Comparison of ENCODE assay signal across 7 cellular contexts in genomic region chr14:52729035-52729434, GRCh38. TPM values are rescaled to one million over a fixed set of nuclear protein-coding genes. Genes with fewer than 3 reads are reported as not detected.
A peak's percentile ranks its signal among the peaks of the same experiment; 100 is the strongest.
DNase-seq lines count a peak whose midpoint lies in the region; ATAC-seq, FAIRE-seq and TF ChIP-seq lines count a peak whose summit lies in the region.
"Not testable (repeated sequence)": the region's sequence is repeated elsewhere in the genome, so short reads cannot be mapped to it uniquely, and the experiment has no call there.

No MANE protein-coding gene starts in this region.

- TF ChIP-seq EP300 in GM12878 (IDR thresholded peaks at IDR 0.05; ENCODE audit: borderline replicate concordance in 1 of 2, control insufficient read depth in 1 of 2, low read depth in 2 of 2, low read length in 2 of 2) = not testable (repeated sequence)

- not testable (repeated sequence) for H3K27ac Mint-ChIP-seq in activated CD8-positive, alpha-beta T cell treated with anti-CD3 and anti-CD28 coated beads for 36 hours; stimulated activated effector memory CD8-positive, alpha-beta T cell treated with anti-CD3 and anti-CD28 coated beads, Interleukin-12 subunit alpha, Interleukin-12 subunit beta, amount 100 ng/mL, for 72 hours
- H3K27ac Mint-ChIP-seq in naive thymus-derived CD8-positive, alpha-beta T cell = peak overlapping the region; percentile 43 to 90 (median 81)

- not testable (repeated sequence) for TF ChIP-seq RAD21 in GM12878 (IDR thresholded peaks at IDR 0.05; ENCODE audit: insufficient read depth, low read depth, low read length)

- not testable (repeated sequence) for H3F3A ChIP-seq in PC-3 (ENCODE audit: low read length, unreplicated experiment)

- H3K79me2 ChIP-seq in DND-41 (ENCODE audit: insufficient read depth, low read length) (peaks cover 43% of the 10 kb centered on the region), PC-3 (ENCODE audit: low read length) (peaks cover 39% of the 10 kb centered on the region), GM12878 (ENCODE audit: control insufficient read depth, insufficient read depth, low read length) (peaks cover 19% of the 10 kb centered on the region)

- not testable (repeated sequence) for ATAC-seq in DND-41 (ENCODE audit: insufficient read depth, low read depth); PC-3; activated CD8-positive, alpha-beta T cell treated with anti-CD3 and anti-CD28 coated beads for 36 hours; GM12878; heart left ventricle; naive thymus-derived CD8-positive, alpha-beta T cell; stimulated activated effector memory CD8-positive, alpha-beta T cell treated with anti-CD3 and anti-CD28 coated beads, Interleukin-12 subunit alpha, Interleukin-12 subunit beta, amount 100 ng/mL, for 72 hours

- not testable (repeated sequence) for H3K27me3 Mint-ChIP-seq in activated CD8-positive, alpha-beta T cell treated with anti-CD3 and anti-CD28 coated beads for 36 hours; naive thymus-derived CD8-positive, alpha-beta T cell

- BruUV-seq in PC-3 (replicated peaks; lab: Mats Ljungman, UMichigan); GM12878 (replicated peaks; lab: Mats Ljungman, UMichigan): not testable (repeated sequence)

- not testable (repeated sequence) for H3K9ac ChIP-seq in DND-41 (ENCODE audit: low read depth, low read length); PC-3 (ENCODE audit: low read length); GM12878 (ENCODE audit: control insufficient read depth, insufficient read depth, low read length)

- not testable (repeated sequence) for H3K9me2 ChIP-seq in PC-3 (replicated peaks; ENCODE audit: low read length)

- 89% methylated on average over 15 of the region's 15 CpGs for WGBS in GM12878 (ENCODE audit: insufficient coverage, insufficient replicate concordance, low lambda C conversion rate, missing lambda C conversion rate)
- WGBS in heart left ventricle, 4 donors = 91 to 95% (median 93%) methylated on average over 15 of the region's 15 CpGs

- in situ Hi-C loops in GM12878 (cut with MboI) = not testable (repeated sequence)

- not testable (repeated sequence) for H3K27ac ChIP-seq in DND-41 (ENCODE audit: low read length); PC-3 (ENCODE audit: low read length); GM12878 (ENCODE audit: control insufficient read depth, insufficient read depth)
- H3K27ac ChIP-seq in heart left ventricle = peak overlapping the region in 9 of 12 donors; percentile 17 to 94 (median 70)

- FAIRE-seq in GM12878 (lab: Jason Lieb, UNC) = not testable (repeated sequence)

- not testable (repeated sequence) for H4K20me1 ChIP-seq in DND-41 (ENCODE audit: insufficient read depth, low read length); PC-3 (ENCODE audit: low read length); GM12878 (ENCODE audit: control insufficient read depth, insufficient read depth)

- CTCF ChIA-PET in PC-3 (lab: Charles Lee) (interaction anchor here (1.1 kb wide), 1 partner anchor 13 kb away, joined by 6 read pairs; no protein-coding TSS in a partner anchor), GM12878 (lab: Yijun Ruan, JAX) (interaction anchor here (1.1 to 1.4 kb wide), 5 partner anchors 9 to 61 kb away, joined by 4 to 6 read pairs (median 4); no protein-coding TSS in a partner anchor)
- CTCF ChIA-PET in activated CD8-positive, alpha-beta T cell treated with anti-CD3 and anti-CD28 coated beads for 36 hours (lab: Charles Lee) = interaction anchor here (1.7 to 1.8 kb wide), 3 partner anchors 13 to 32 kb away, joined by 4 to 8 read pairs (median 5); no protein-coding TSS in a partner anchor

- H3K4me3 ChIP-seq in DND-41 (ENCODE audit: low read depth in 1 of 2, low read length in 2 of 2); PC-3 (ENCODE audit: low read length); GM12878; heart left ventricle: not testable (repeated sequence)

- not testable (repeated sequence) for H3K9me3 ChIP-seq in DND-41 (ENCODE audit: insufficient read depth, low read length, severe bottlenecking); PC-3 (ENCODE audit: low read length); GM12878 (replicated peaks; ENCODE audit: control insufficient read depth, insufficient read depth, low read length); heart left ventricle

- not testable (repeated sequence) for H2AFZ ChIP-seq in DND-41 (ENCODE audit: low read depth, low read length); PC-3 (ENCODE audit: low read length); GM12878 (ENCODE audit: control insufficient read depth, low read depth, low read length)

- H3K27me3 ChIP-seq in DND-41 (ENCODE audit: insufficient read depth, low read length, poor library complexity); PC-3 (ENCODE audit: low read length); GM12878 (replicated peaks in 1 of 2; ENCODE audit: control insufficient read depth in 2 of 2, insufficient read depth in 2 of 2, low read length in 1 of 2); heart left ventricle: not testable (repeated sequence)

- H3K4me2 ChIP-seq in DND-41 (ENCODE audit: insufficient read depth, low read length) (peak overlapping the region; percentile 72; the same call in 1 of the 2 replicates), PC-3 (ENCODE audit: low read length) (peak overlapping the region; percentile 69), GM12878 (ENCODE audit: control insufficient read depth, insufficient read depth) (0 out of 2 replicates have a peak overlapping the region, but pooled peaks have one; percentile 82)

- TF ChIP-seq CTCF in DND-41 (IDR thresholded peaks at IDR 0.05; ENCODE audit: borderline replicate concordance, extremely low read depth, low read length, poor library complexity, severe bottlenecking); PC-3 (conservative IDR thresholded peaks at IDR 0.05; ENCODE audit: low read depth, low read length); activated CD8-positive, alpha-beta T cell treated with anti-CD3 and anti-CD28 coated beads for 36 hours (IDR thresholded peaks at IDR 0.05); GM12878 (IDR thresholded peaks at IDR 0.05 in 2 of 3, conservative IDR thresholded peaks at IDR 0.05 in 1 of 3; ENCODE audit: control insufficient read depth in 2 of 3, extremely low read depth in 1 of 3, insufficient read depth in 1 of 3, low read depth in 3 of 3, low read length in 3 of 3); heart left ventricle (IDR thresholded peaks at IDR 0.05): not testable (repeated sequence)

- POLR2A ChIA-PET in PC-3 (lab: Charles Lee; ENCODE audit: unreplicated experiment) (interaction anchor here (0.6 to 1.4 kb wide), 4 partner anchors 8 to 326 kb away, joined by 3 to 11 read pairs (median 5); no protein-coding TSS in a partner anchor), GM12878 (lab: Charles Lee) (interaction anchor here (0.8 to 3.3 kb wide), 6 partner anchors 13 to 33 kb away, joined by 3 to 30 read pairs (median 3); partner anchors contain the start of gene PSMC6)
- POLR2A ChIA-PET in activated CD8-positive, alpha-beta T cell treated with anti-CD3 and anti-CD28 coated beads for 36 hours (lab: Charles Lee) = interaction anchor here (0.6 to 1.8 kb wide), 6 partner anchors 17 to 177 kb away, joined by 3 to 6 read pairs (median 4); partner anchors contain the start of genes GPR137C and TXNDC16
- POLR2A ChIA-PET in naive thymus-derived CD8-positive, alpha-beta T cell (lab: Charles Lee) = interaction anchor here (0.6 to 4.7 kb wide), 8 partner anchors 9 to 97 kb away, joined by 3 to 54 read pairs (median 4); partner anchors contain the start of gene ERO1A

- H3K36me3 Mint-ChIP-seq in activated CD8-positive, alpha-beta T cell treated with anti-CD3 and anti-CD28 coated beads for 36 hours (ENCODE audit: low read depth) = peaks cover 36% of the 10 kb centered on the region
- peaks cover 7 to 58% (median 13%) of the 10 kb centered on the region in 3 donors for H3K36me3 Mint-ChIP-seq in naive thymus-derived CD8-positive, alpha-beta T cell
- H3K36me3 Mint-ChIP-seq in stimulated activated effector memory CD8-positive, alpha-beta T cell treated with anti-CD3 and anti-CD28 coated beads, Interleukin-12 subunit alpha, Interleukin-12 subunit beta, amount 100 ng/mL, for 72 hours = peaks cover 65% of the 10 kb centered on the region

- intact Hi-C loops in PC-3 (cut with micrococcal nuclease) (loop anchor here (1.0 to 10.0 kb wide), 3 partner anchors 22 to 176 kb away; partner anchors contain the start of genes GPR137C, PSMC6 and TXNDC16), heart left ventricle (cut with DNase I) (loop anchor here in 2 of 10 donors (2.0 kb wide), 1 partner anchor 22 kb away; the partner anchor contains the start of gene PSMC6 (in 2 of the 2))
- intact Hi-C loops in activated CD8-positive, alpha-beta T cell treated with anti-CD3 and anti-CD28 coated beads for 36 hours (cut with micrococcal nuclease); GM12878 (cut with micrococcal nuclease; ENCODE audit: unreplicated experiment): not testable (repeated sequence)

- not testable (repeated sequence) for H3K9me3 Mint-ChIP-seq in activated CD8-positive, alpha-beta T cell treated with anti-CD3 and anti-CD28 coated beads for 36 hours; naive thymus-derived CD8-positive, alpha-beta T cell; stimulated activated effector memory CD8-positive, alpha-beta T cell treated with anti-CD3 and anti-CD28 coated beads, Interleukin-12 subunit alpha, Interleukin-12 subunit beta, amount 100 ng/mL, for 72 hours

- RAD21 ChIA-PET in GM12878 (lab: Charles Lee; ENCODE audit: unreplicated experiment) = interaction anchor here (1.3 to 1.4 kb wide), 3 partner anchors 13 to 20 kb away, joined by 3 to 10 read pairs (median 6); no protein-coding TSS in a partner anchor

- H3K4me1 ChIP-seq in DND-41 (ENCODE audit: insufficient read depth, low read length) (peaks cover 38% of the 10 kb centered on the region), heart left ventricle (peaks cover 0 to 17% (median 7%) of the 10 kb centered on the region in 12 donors)
- H3K4me1 ChIP-seq in PC-3 (ENCODE audit: insufficient read depth, low read length); GM12878 (ENCODE audit: control insufficient read depth, insufficient read depth, low read length): not testable (repeated sequence)

- SMC1A ChIA-PET in GM12878 (lab: Charles Lee; ENCODE audit: uncharacterized antibody, unreplicated experiment) = interaction anchor here (0.6 to 2.5 kb wide), 8 partner anchors 10 to 876 kb away, joined by 3 to 11 read pairs (median 4); partner anchors contain the start of gene PSMC6

- peaks cover 27% of the 10 kb centered on the region for H3K4me1 Mint-ChIP-seq in activated CD8-positive, alpha-beta T cell treated with anti-CD3 and anti-CD28 coated beads for 36 hours (ENCODE audit: low read depth)
- peaks cover 8 to 53% (median 22%) of the 10 kb centered on the region in 4 donors for H3K4me1 Mint-ChIP-seq in naive thymus-derived CD8-positive, alpha-beta T cell
- peaks cover 19% of the 10 kb centered on the region for H3K4me1 Mint-ChIP-seq in stimulated activated effector memory CD8-positive, alpha-beta T cell treated with anti-CD3 and anti-CD28 coated beads, Interleukin-12 subunit alpha, Interleukin-12 subunit beta, amount 100 ng/mL, for 72 hours

- peaks cover 54% of the 10 kb centered on the region for H3K36me3 ChIP-seq in DND-41 (ENCODE audit: insufficient read depth, low read length)
- peaks cover 29% of the 10 kb centered on the region for H3K36me3 ChIP-seq in PC-3 (ENCODE audit: low read depth, low read length)
- not testable (repeated sequence) for H3K36me3 ChIP-seq in GM12878 (ENCODE audit: control insufficient read depth in 2 of 2, insufficient read depth in 2 of 2, low read length in 1 of 2)
- H3K36me3 ChIP-seq in heart left ventricle = peaks cover 2 to 60% (median 47%) of the 10 kb centered on the region in 9 donors

- not testable (repeated sequence) for DNase-seq in DND-41; PC-3; activated CD8-positive, alpha-beta T cell treated with anti-CD3 and anti-CD28 coated beads for 36 hours; GM12878 (ENCODE audit: low read depth, low spot score); heart left ventricle; naive thymus-derived CD8-positive, alpha-beta T cell; stimulated activated effector memory CD8-positive, alpha-beta T cell treated with anti-CD3 and anti-CD28 coated beads, Interleukin-12 subunit alpha, Interleukin-12 subunit beta, amount 100 ng/mL, for 72 hours (ENCODE audit: low spot score in 2 of 2)

- not testable (repeated sequence) for TF ChIP-seq POLR2A in GM12878 (IDR thresholded peaks at IDR 0.05; ENCODE audit: low read depth, low read length); heart left ventricle (IDR thresholded peaks at IDR 0.05)

- peak overlapping the region; percentile 29 for H3K4me3 Mint-ChIP-seq in activated CD8-positive, alpha-beta T cell treated with anti-CD3 and anti-CD28 coated beads for 36 hours
- peak overlapping the region in 8 of 10 donors; percentile 17 to 72 (median 42) for H3K4me3 Mint-ChIP-seq in naive thymus-derived CD8-positive, alpha-beta T cell
- H3K4me3 Mint-ChIP-seq in stimulated activated effector memory CD8-positive, alpha-beta T cell treated with anti-CD3 and anti-CD28 coated beads, Interleukin-12 subunit alpha, Interleukin-12 subunit beta, amount 100 ng/mL, for 72 hours = peak overlapping the region; percentile 91

RNA-seq across cellular contexts. Expression of gene STYX, which starts 0.9 kb away (rescaled TPM):
- total RNA-seq in PC-3 (2014; rRNA removed) (11.1 and 14.1 TPM in 2 replicates), GM12878 (2014; rRNA removed) (9.4 and 11.0 TPM in 2 replicates), GM12878 (2014; rRNA removed; fragmentation: Illumina TruSeq; extraction: Trizol) (13.0 and 13.3 TPM in 2 replicates), GM12878 (2021) (8.7 and 9.5 TPM in 2 replicates), heart left ventricle (10 to 100 TPM; 10.6 to 16.5 (median 12.9) TPM)
- 10 to 100 TPM; 13.0 to 13.2 TPM for total RNA-seq in activated CD8-positive, alpha-beta T cell treated with anti-CD3 and anti-CD28 coated beads for 36 hours
- 14.9 and 15.2 TPM in 2 replicates for total RNA-seq in GM12878 (2013; cell fraction: nucleolus; rRNA removed)
- 2.4 TPM for polyA plus RNA-seq in GM12878 (2011; ENCODE audit: low read depth)
- polyA plus RNA-seq in GM12878 (2011; rRNA removed) (9.0 and 15.3 TPM in 2 replicates), GM12878 (2014; fragmentation: Illumina TruSeq; extraction: Trizol) (9.0 and 11.3 TPM in 2 replicates), GM12878 (2014; fragmentation: Nextera tagmentation; extraction: Ambion mirVana) (10 to 100 TPM in 1 of 2 experiments, 1 to 10 TPM in 1; 5.0 to 10.1 TPM), GM12878 (2014; rRNA removed) (6.7 and 8.6 TPM in 2 replicates), GM12878 (2016; fragmentation: Nextera tagmentation; extraction: Ambion mirVana) (10 to 100 TPM; 13.8 to 15.3 TPM), heart left ventricle (1 to 10 TPM; 3.5 to 9.7 TPM)
- 3.4 TPM in 2 replicates for polyA plus RNA-seq in GM12878 (2011; cell fraction: cytosol; rRNA removed)
- polyA plus RNA-seq in GM12878 (2011; cell fraction: nucleus; rRNA removed) = 2.3 and 2.9 TPM in 2 replicates
- 6.2 and 7.9 TPM in 2 replicates for polyA plus RNA-seq in GM12878 (2012)
- 4.8 and 6.1 TPM in 2 replicates for polyA minus RNA-seq in GM12878 (2011; rRNA and poly(A)+ RNA removed)
- 3.2 and 4.0 TPM in 2 replicates for polyA minus RNA-seq in GM12878 (2011; cell fraction: cytosol; rRNA and poly(A)+ RNA removed)
- 3.4 and 7.1 TPM in 2 replicates for polyA minus RNA-seq in GM12878 (2011; cell fraction: nucleus; rRNA and poly(A)+ RNA removed)
- total RNA-seq in naive thymus-derived CD8-positive, alpha-beta T cell = 10 to 100 TPM; 43.0 to 48.8 TPM
- polyA plus RNA-seq in naive thymus-derived CD8-positive, alpha-beta T cell = 10 to 100 TPM; 22.9 to 30.5 (median 25.6) TPM

RNA-seq across cellular contexts. Expression of gene PSMC6, which starts 22.0 kb away (rescaled TPM):
- total RNA-seq in PC-3 (2014; rRNA removed) (193 and 232 TPM in 2 replicates), GM12878 (2014; rRNA removed) (85.1 and 113 TPM in 2 replicates), GM12878 (2014; rRNA removed; fragmentation: Illumina TruSeq; extraction: Trizol) (163 and 164 TPM in 2 replicates), GM12878 (2021) (69.3 and 71.4 TPM in 2 replicates), heart left ventricle (10 to 100 TPM; 74.3 to 90.7 (median 81.4) TPM)
- 100 to 1,000 TPM; 104 to 105 TPM for total RNA-seq in activated CD8-positive, alpha-beta T cell treated with anti-CD3 and anti-CD28 coated beads for 36 hours
- total RNA-seq in GM12878 (2013; cell fraction: nucleolus; rRNA removed) = 157 and 173 TPM in 2 replicates
- 36.8 TPM for polyA plus RNA-seq in GM12878 (2011; ENCODE audit: low read depth)
- polyA plus RNA-seq in GM12878 (2011; rRNA removed) (126 and 190 TPM in 2 replicates), GM12878 (2014; fragmentation: Illumina TruSeq; extraction: Trizol) (162 and 244 TPM in 2 replicates), GM12878 (2014; fragmentation: Nextera tagmentation; extraction: Ambion mirVana) (100 to 1,000 TPM; 181 to 192 TPM), GM12878 (2014; rRNA removed) (95.9 and 113 TPM in 2 replicates), GM12878 (2016; fragmentation: Nextera tagmentation; extraction: Ambion mirVana) (100 to 1,000 TPM; 151 to 155 TPM), heart left ventricle (100 to 1,000 TPM in 1 of 2 donors, 10 to 100 TPM in 1; 84.4 to 141 TPM)
- 27.8 and 35.1 TPM in 2 replicates for polyA plus RNA-seq in GM12878 (2011; cell fraction: cytosol; rRNA removed)
- 61.2 and 74.3 TPM in 2 replicates for polyA plus RNA-seq in GM12878 (2011; cell fraction: nucleus; rRNA removed)
- 48.6 and 59.2 TPM in 2 replicates for polyA plus RNA-seq in GM12878 (2012)
- polyA minus RNA-seq in GM12878 (2011; rRNA and poly(A)+ RNA removed) = 51.7 and 66.0 TPM in 2 replicates
- polyA minus RNA-seq in GM12878 (2011; cell fraction: cytosol; rRNA and poly(A)+ RNA removed) = 19.4 and 30.4 TPM in 2 replicates
- polyA minus RNA-seq in GM12878 (2011; cell fraction: nucleus; rRNA and poly(A)+ RNA removed) = 60.8 and 98.0 TPM in 2 replicates
- 100 to 1,000 TPM in 1 of 2 experiments, 10 to 100 TPM in 1; 100.0 to 103 TPM for total RNA-seq in naive thymus-derived CD8-positive, alpha-beta T cell
- polyA plus RNA-seq in naive thymus-derived CD8-positive, alpha-beta T cell = 10 to 100 TPM; 38.1 to 60.1 (median 52.0) TPM

RNA-seq across cellular contexts. Expression of gene ERO1A, which starts 33.7 kb away (rescaled TPM):
- total RNA-seq in PC-3 (2014; rRNA removed) (151 and 207 TPM in 2 replicates), GM12878 (2014; rRNA removed) (52.5 and 60.3 TPM in 2 replicates), GM12878 (2014; rRNA removed; fragmentation: Illumina TruSeq; extraction: Trizol) (54.3 and 57.0 TPM in 2 replicates), GM12878 (2021) (71.3 and 74.3 TPM in 2 replicates), heart left ventricle (10 to 100 TPM; 13.9 to 36.7 (median 16.3) TPM)
- total RNA-seq in activated CD8-positive, alpha-beta T cell treated with anti-CD3 and anti-CD28 coated beads for 36 hours = 100 to 1,000 TPM; 187 to 202 TPM
- total RNA-seq in GM12878 (2013; cell fraction: nucleolus; rRNA removed) = 296 and 302 TPM in 2 replicates
- polyA plus RNA-seq in GM12878 (2011; ENCODE audit: low read depth) = 19.9 TPM
- polyA plus RNA-seq in GM12878 (2011; rRNA removed) (93.1 and 144 TPM in 2 replicates), GM12878 (2014; fragmentation: Illumina TruSeq; extraction: Trizol) (40.0 and 54.2 TPM in 2 replicates), GM12878 (2014; fragmentation: Nextera tagmentation; extraction: Ambion mirVana) (10 to 100 TPM; 17.5 to 41.2 TPM), GM12878 (2014; rRNA removed) (34.8 and 35.6 TPM in 2 replicates), GM12878 (2016; fragmentation: Nextera tagmentation; extraction: Ambion mirVana) (10 to 100 TPM; 48.4 to 48.6 TPM), heart left ventricle (10 to 100 TPM in 1 of 2 donors, 1 to 10 TPM in 1; 6.4 to 17.9 TPM)
- polyA plus RNA-seq in GM12878 (2011; cell fraction: cytosol; rRNA removed) = 27.5 and 42.1 TPM in 2 replicates
- 26.8 and 32.4 TPM in 2 replicates for polyA plus RNA-seq in GM12878 (2011; cell fraction: nucleus; rRNA removed)
- polyA plus RNA-seq in GM12878 (2012) = 39.5 and 50.7 TPM in 2 replicates
- polyA minus RNA-seq in GM12878 (2011; rRNA and poly(A)+ RNA removed) = 45.7 and 53.5 TPM in 2 replicates
- polyA minus RNA-seq in GM12878 (2011; cell fraction: cytosol; rRNA and poly(A)+ RNA removed) = 28.0 and 39.3 TPM in 2 replicates
- polyA minus RNA-seq in GM12878 (2011; cell fraction: nucleus; rRNA and poly(A)+ RNA removed) = 31.2 and 37.4 TPM in 2 replicates
- 10 to 100 TPM; 64.1 to 74.5 TPM for total RNA-seq in naive thymus-derived CD8-positive, alpha-beta T cell
- polyA plus RNA-seq in naive thymus-derived CD8-positive, alpha-beta T cell = 10 to 100 TPM; 29.6 to 32.0 (median 30.2) TPM

Comparison
In these comparisons a context has a peak if more than half of its experiments do, and no peak if none do; other contexts are left out.
1. H3K4me3 Mint-ChIP-seq: peak in every context shown above with its lines; median percentile 91 in stimulated activated effector memory CD8-positive, alpha-beta T cell treated with anti-CD3 and anti-CD28 coated beads, Interleukin-12 subunit alpha, Interleukin-12 subunit beta, amount 100 ng/mL, for 72 hours; 42 in naive thymus-derived CD8-positive, alpha-beta T cell; 29 in activated CD8-positive, alpha-beta T cell treated with anti-CD3 and anti-CD28 coated beads for 36 hours.